In the genomic region with DNA sequence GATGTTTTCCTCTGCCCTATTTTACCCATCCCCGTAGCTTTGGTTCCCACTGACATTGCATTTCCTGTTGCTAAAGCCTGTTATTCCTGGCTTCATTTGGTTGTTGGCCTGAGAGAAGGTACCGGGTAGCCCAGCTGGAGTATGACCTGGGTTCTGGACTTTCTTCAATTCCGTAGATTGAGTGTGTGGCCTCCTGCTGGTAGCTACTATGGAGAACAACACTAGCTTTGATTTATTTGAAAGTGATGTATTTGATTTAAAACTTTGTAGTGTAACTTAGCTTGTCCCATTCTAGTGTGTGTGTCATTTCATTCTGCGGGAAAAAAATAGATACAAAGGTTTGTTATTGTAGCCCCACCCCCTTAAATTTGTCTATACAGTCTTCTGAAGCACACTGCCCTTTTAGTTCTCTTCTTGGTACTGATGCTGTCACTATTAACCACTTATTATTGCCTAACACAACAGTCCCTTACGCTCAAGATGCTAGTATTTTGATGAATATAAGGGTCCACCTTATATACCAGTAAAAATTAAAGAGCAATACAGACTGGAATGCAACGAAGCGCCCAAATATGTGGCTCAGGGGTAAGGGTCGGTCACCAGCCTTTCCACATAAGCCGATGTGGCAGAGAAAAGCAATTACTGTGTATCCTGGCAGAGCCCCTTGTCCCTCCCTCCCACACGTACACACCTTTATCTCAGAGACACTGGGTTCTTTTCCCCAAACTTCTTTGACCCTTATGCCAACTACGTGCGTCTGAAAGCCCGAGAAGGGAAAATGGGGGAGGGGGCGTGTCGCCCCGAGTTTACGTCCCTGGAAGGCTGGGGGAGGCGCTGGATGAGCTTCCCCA, we compare ENCODE assay signal across 8 cellular contexts. TPM values are rescaled to one million over a fixed set of nuclear protein-coding genes. Genes with fewer than 3 reads are reported as not detected.
DNase-seq lines count a peak whose midpoint lies in the region; ATAC-seq and TF ChIP-seq lines count a peak whose summit lies in the region.

No MANE protein-coding gene starts in this region.

- H3K4me1 Mint-ChIP-seq in central memory CD8-positive, alpha-beta T cell = peaks cover 60% of the 10 kb centered on the region
- H3K4me1 Mint-ChIP-seq in stimulated activated naive CD8-positive, alpha-beta T cell treated with anti-CD3 and anti-CD28 coated beads, Interleukin-15, Interleukin-2, amounts not matched to agents 100 ng/mL and 50 ng/mL, for 24 hours (ENCODE audit: low read depth) = peaks cover 55% of the 10 kb centered on the region

- TF ChIP-seq CTCF in OCI-LY3 (IDR thresholded peaks at IDR 0.05; ENCODE audit: low read depth, low read length) = peak; percentile 35

- no peaks in the 10 kb centered on the region for H3K79me2 ChIP-seq in OCI-LY3 (ENCODE audit: low read length)

- H3K9me3 ChIP-seq in OCI-LY3 (ENCODE audit: insufficient read depth, low read length) = no peaks in the 10 kb centered on the region

- H3K4me2 ChIP-seq in OCI-LY3 (ENCODE audit: low read length) = peak overlapping the region; percentile 99

- H3K4me1 ChIP-seq in OCI-LY3 (ENCODE audit: low read length) = peaks cover 21% of the 10 kb centered on the region

- H3K36me3 Mint-ChIP-seq in central memory CD8-positive, alpha-beta T cell (ENCODE audit: insufficient read depth) = peaks cover 42% of the 10 kb centered on the region
- H3K36me3 Mint-ChIP-seq in stimulated activated naive CD8-positive, alpha-beta T cell treated with anti-CD3 and anti-CD28 coated beads, Interleukin-15, Interleukin-2, amounts not matched to agents 100 ng/mL and 50 ng/mL, for 24 hours (ENCODE audit: low read depth) = peaks cover 57% of the 10 kb centered on the region

- H4K20me1 ChIP-seq in OCI-LY3 (ENCODE audit: insufficient read depth, low read length) = no peaks in the 10 kb centered on the region

- H3K9me3 Mint-ChIP-seq in central memory CD8-positive, alpha-beta T cell = no peaks in the 10 kb centered on the region
- no peaks in the 10 kb centered on the region for H3K9me3 Mint-ChIP-seq in stimulated activated naive CD8-positive, alpha-beta T cell treated with anti-CD3 and anti-CD28 coated beads, Interleukin-15, Interleukin-2, amounts not matched to agents 100 ng/mL and 50 ng/mL, for 24 hours

- H3K9ac ChIP-seq in OCI-LY3 (ENCODE audit: low read length) = peak overlapping the region; percentile 90

- H2AFZ ChIP-seq in OCI-LY3 (ENCODE audit: low read depth, low read length) = no peak overlapping the region

- peaks cover 3% of the 10 kb centered on the region; the same call in 1 of the 2 replicates for H3K36me3 ChIP-seq in H7 (replicated peaks; ENCODE audit: control insufficient read depth, insufficient read depth, low read length)
- H3K36me3 ChIP-seq in OCI-LY3 (replicated peaks; ENCODE audit: low read depth, low read length) = peaks cover 10% of the 10 kb centered on the region

- peak; percentile 51 for DNase-seq in DMS53 treated with DMSO at 0.1 percent for 48 hours (lab: John Stamatoyannopoulos, UW; ENCODE audit: unreplicated experiment)
- DNase-seq in H7 = no peak
- DNase-seq in central memory CD8-positive, alpha-beta T cell (ENCODE audit: low spot score in 2 of 2) = no peak
- no peak for DNase-seq in KG1 (lab: John Stamatoyannopoulos, UW)
- DNase-seq in DMS79 (lab: John Stamatoyannopoulos, UW) = no peak

- no peak for ATAC-seq in central memory CD8-positive, alpha-beta T cell (replicated peaks; ENCODE audit: extremely low read depth, poor library complexity, severe bottlenecking)

- peak overlapping the region; percentile 82 for H3K4me3 ChIP-seq in H7 (ENCODE audit: insufficient read depth, low read depth, low read length)
- peak overlapping the region; percentile 98 for H3K4me3 ChIP-seq in OCI-LY3 (ENCODE audit: low read length)

- H3K27ac Mint-ChIP-seq in central memory CD8-positive, alpha-beta T cell (ENCODE audit: low read depth) = peak overlapping the region; percentile 98
- peak overlapping the region; percentile 94 for H3K27ac Mint-ChIP-seq in stimulated activated naive CD8-positive, alpha-beta T cell treated with anti-CD3 and anti-CD28 coated beads, Interleukin-15, Interleukin-2, amounts not matched to agents 100 ng/mL and 50 ng/mL, for 24 hours

- no peaks in the 10 kb centered on the region for H3K27me3 Mint-ChIP-seq in central memory CD8-positive, alpha-beta T cell
- no peaks in the 10 kb centered on the region for H3K27me3 Mint-ChIP-seq in stimulated activated naive CD8-positive, alpha-beta T cell treated with anti-CD3 and anti-CD28 coated beads, Interleukin-15, Interleukin-2, amounts not matched to agents 100 ng/mL and 50 ng/mL, for 24 hours

- peak overlapping the region; percentile 99 for H3K4me3 Mint-ChIP-seq in central memory CD8-positive, alpha-beta T cell
- peak overlapping the region; percentile 90 for H3K4me3 Mint-ChIP-seq in stimulated activated naive CD8-positive, alpha-beta T cell treated with anti-CD3 and anti-CD28 coated beads, Interleukin-15, Interleukin-2, amounts not matched to agents 100 ng/mL and 50 ng/mL, for 24 hours

- H3K27ac ChIP-seq in OCI-LY3 (ENCODE audit: low read length) = peak overlapping the region; percentile 41
- H3K27ac ChIP-seq in layer of hippocampus (ENCODE audit: low read depth, low read length) = peak overlapping the region; percentile 75

- H3K27me3 ChIP-seq in H7 (ENCODE audit: control insufficient read depth, insufficient read depth, low read length) (peaks cover 3% of the 10 kb centered on the region), OCI-LY3 (ENCODE audit: low read depth, low read length) (no peaks in the 10 kb centered on the region), layer of hippocampus (ENCODE audit: control insufficient read depth, insufficient read depth, low read length) (no peaks in the 10 kb centered on the region)

RNA-seq across cellular contexts. Expression of a gene that starts 0.6 kb away (rescaled TPM):
- 54.5 and 57.1 TPM in 2 replicates for total RNA-seq in H7 (2014; rRNA removed; shearing (Covaris generic))

RNA-seq across cellular contexts. Expression of a gene that starts 33.1 kb away (rescaled TPM):
- total RNA-seq in H7 (2014; rRNA removed; shearing (Covaris generic)) = 71.9 and 121 TPM in 2 replicates

RNA-seq across cellular contexts. Expression of a gene that starts 41.3 kb away (rescaled TPM):
- 4.6 and 7.7 TPM in 2 replicates for total RNA-seq in H7 (2014; rRNA removed; shearing (Covaris generic))

RNA-seq across cellular contexts. Expression of a gene that starts 54.2 kb away (rescaled TPM):
- 116 and 143 TPM in 2 replicates for total RNA-seq in H7 (2014; rRNA removed; shearing (Covaris generic))

RNA-seq across cellular contexts. Expression of a gene that starts 54.9 kb away (rescaled TPM):
- total RNA-seq in H7 (2014; rRNA removed; shearing (Covaris generic)) = 16.6 and 28.5 TPM in 2 replicates
